Comparison of ENCODE assay signal across 1 cellular context in genomic region chr1:30807318-30808066, GRCh38.
TF ChIP-seq lines count a peak whose summit lies in the region.

No MANE protein-coding gene starts in this region.

TF ChIP-seq in HEK293, 187 proteins besides CTCF, POLR2A, EP300 and RAD21 (continued from another document):
- peak; percentile 76 for TF ChIP-seq ZNF513 (tag by site-specific recombination; IDR thresholded peaks at IDR 0.05)
- peak; percentile 38 for TF ChIP-seq ZBTB17 (tag by site-specific recombination; IDR thresholded peaks at IDR 0.05)
